27 cellular contexts compared by ENCODE assay signal in genomic region chr11:134971381-134971780, GRCh38.
DNase-seq lines count a peak whose midpoint lies in the region; ATAC-seq, FAIRE-seq and TF ChIP-seq lines count a peak whose summit lies in the region.
"Had no signal": no experiment of that assay in that cellular context is flagged by ENCODE, and none has a peak within 500 bp of the region (broad histone marks: within the 10 kb centered on the region; RNA-seq: fewer than 3 reads in every experiment).

No MANE protein-coding gene starts in this region.

- H3K4me2 ChIP-seq in H1 (ENCODE audit: insufficient read depth in 1 of 2, low read depth in 2 of 2, low read length in 2 of 2), result no peak overlapping the region
- H3K4me2 ChIP-seq: BLaER1 had no signal

- H3K14ac ChIP-seq in H1 (ENCODE audit: insufficient read length), result no peak overlapping the region

- no peak overlapping the region for H2BK120ac ChIP-seq in H1 (replicated peaks; ENCODE audit: low read depth, low read length)

- H3K27ac Mint-ChIP-seq in T-helper 17 cell, result peak overlapping the region; percentile 24
- H3K27ac Mint-ChIP-seq: CD14-positive monocyte; CD4-positive, alpha-beta memory T cell; CD4-positive, CD25-positive, alpha-beta regulatory T cell; CD8-positive, alpha-beta memory T cell had no signal

- POLR2A ChIA-PET in H1 (lab: Charles Lee; ENCODE audit: partially characterized antibody), result no interaction called here

- no peak overlapping the region for H3K23ac ChIP-seq in H1 (ENCODE audit: insufficient read length)

- H3K79me2 ChIP-seq in H1 (ENCODE audit: control insufficient read depth in 1 of 2, insufficient read depth in 2 of 2, low read length in 2 of 2), result no peaks in the 10 kb centered on the region

- H2BK20ac ChIP-seq in H1 (ENCODE audit: low read length), result no peak overlapping the region

- FAIRE-seq in H1 (lab: Jason Lieb, UNC), result no peak
- FAIRE-seq: A204.1, GM12878, GM12892, GM18507 had no signal

- H2AK5ac ChIP-seq in H1 (ENCODE audit: low read depth, low read length), result no peak overlapping the region

- no peak overlapping the region for H3K4me3 Mint-ChIP-seq in T-helper 17 cell
- H3K4me3 Mint-ChIP-seq: CD14-positive monocyte; CD4-positive, alpha-beta memory T cell; CD4-positive, CD25-positive, alpha-beta regulatory T cell; CD8-positive, alpha-beta memory T cell had no signal

- H3K36me3 ChIP-seq in H1 (ENCODE audit: control insufficient read depth in 2 of 4, insufficient read depth in 4 of 4, low read length in 3 of 4), result no peaks in the 10 kb centered on the region
- H3K36me3 ChIP-seq: BE2C, BLaER1 had no signal

- no peaks in the 10 kb centered on the region for H3K23me2 ChIP-seq in H1 (ENCODE audit: low read depth, low read length)

- H3K27me3 Mint-ChIP-seq in T-helper 17 cell, result peaks cover 25% of the 10 kb centered on the region
- H3K27me3 Mint-ChIP-seq: CD4-positive, CD25-positive, alpha-beta regulatory T cell had no signal

- no peak overlapping the region for H4K8ac ChIP-seq in H1 (ENCODE audit: extremely low read depth, insufficient read depth, low read length)

- H3K36me3 Mint-ChIP-seq in T-helper 17 cell (ENCODE audit: low read depth), result no peaks in the 10 kb centered on the region
- H3K36me3 Mint-ChIP-seq: CD14-positive monocyte; CD4-positive, alpha-beta memory T cell; CD4-positive, CD25-positive, alpha-beta regulatory T cell; CD8-positive, alpha-beta memory T cell had no signal

- no peaks in the 10 kb centered on the region for H3K27me3 ChIP-seq in H1 (replicated peaks in 1 of 4; ENCODE audit: control insufficient read depth in 3 of 4, extremely low read depth in 1 of 4, insufficient read depth in 3 of 4, low read length in 3 of 4)
- H3K27me3 ChIP-seq: BE2C, BLaER1 had no signal

- H4K5ac ChIP-seq in H1 (ENCODE audit: insufficient read length, low read depth, low read length), result no peak overlapping the region

- H2BK15ac ChIP-seq in H1 (ENCODE audit: low read length), result no peak overlapping the region

- H2AFZ ChIP-seq in H1 (ENCODE audit: low read length), result peak overlapping the region; percentile 44; the same call in 1 of the 2 replicates

- TF ChIP-seq POLR2A in H1 (IDR thresholded peaks at IDR 0.05; ENCODE audit: control extremely low read depth in 1 of 2, low read depth in 2 of 2, low read length in 2 of 2), result no peak

- TF ChIP-seq EP300 in H1 (IDR thresholded peaks at IDR 0.05; ENCODE audit: borderline replicate concordance in 1 of 2, low read depth in 2 of 2, low read length in 2 of 2), result no peak

- H4K20me1 ChIP-seq in H1 (replicated peaks in 1 of 2; ENCODE audit: control insufficient read depth in 1 of 2, insufficient read depth in 2 of 2, low read length in 2 of 2), result no peaks in the 10 kb centered on the region
- H4K20me1 ChIP-seq: BLaER1 had no signal

- no peak overlapping the region for H4K91ac ChIP-seq in H1 (replicated peaks; ENCODE audit: insufficient read length, low read length)

- no peak overlapping the region for H3K9ac ChIP-seq in H1 (replicated peaks in 1 of 4; ENCODE audit: extremely low read depth in 1 of 4, low read depth in 3 of 4, low read length in 3 of 4)
- H3K9ac ChIP-seq: BLaER1 had no signal

- ATAC-seq in T-helper 17 cell, result no peak
- ATAC-seq: GM12878 had no signal

- no peak for DNase-seq in T-helper 17 cell
- DNase-seq in H1 (ENCODE audit: low read depth in 1 of 2, low spot score in 2 of 2), result peak in 1 of 2 experiments; percentile 26
- DNase-seq in islet precursor cell, result peak; percentile 12
- no peak for DNase-seq in NCI-H82 treated with DMSO at 0.1 percent for 48 hours (lab: John Stamatoyannopoulos, UW; ENCODE audit: unreplicated experiment)
- no peak for DNase-seq in NK-92 treated with Interleukin-12 subunit alpha and Interleukin-12 subunit beta, amount 100 ng/mL, for 24 hours (lab: John Stamatoyannopoulos, UW)
- DNase-seq in HK-2 (ENCODE audit: unreplicated experiment), result no peak
- DNase-seq: 8988T; ACHN; BE2C; C1 segment of cervical spinal cord; CD4-positive, alpha-beta memory T cell; CD4-positive, CD25-positive, alpha-beta regulatory T cell; CD8-positive, alpha-beta memory T cell; COR-L47; DMS 273 treated with DMSO at 0.1 percent for 48 hours; DMS153; DMS53; DMS79; DND-41; EL; GDM1 had no signal

- no peak overlapping the region for H2BK12ac ChIP-seq in H1 (ENCODE audit: low read depth, low read length)

- TF ChIP-seq CTCF in H1 (IDR thresholded peaks at IDR 0.05; ENCODE audit: control extremely low read depth in 1 of 3, insufficient read depth in 1 of 3, low read depth in 1 of 3, low read length in 3 of 3), result no peak

- H3K9me3 ChIP-seq in T-helper 17 cell (ENCODE audit: control insufficient read depth, low read length, poor library complexity, severe bottlenecking) (no peaks in the 10 kb centered on the region), H1 (ENCODE audit: insufficient read depth in 2 of 2, low read depth in 1 of 2, low read length in 1 of 2) (no peaks in the 10 kb centered on the region)
- H3K9me3 ChIP-seq: BE2C, BLaER1 had no signal

- no peak overlapping the region for H3K4ac ChIP-seq in H1 (replicated peaks; ENCODE audit: insufficient read length, low read depth, low read length)

- H3K4me1 ChIP-seq in H1 (replicated peaks in 1 of 4; ENCODE audit: control insufficient read depth in 3 of 4, insufficient read depth in 4 of 4, low read length in 3 of 4), result peaks cover 0 to 2% (median 0%) of the 10 kb centered on the region in 4 experiments; a peak in 2 of 7 replicates
- H3K4me1 ChIP-seq: BE2C, BLaER1 had no signal

- CTCF ChIA-PET in H1 (lab: Charles Lee; ENCODE audit: partially characterized antibody), result interaction anchor here (1.0 kb wide), 1 partner anchor 33 kb away, joined by 3 read pairs; no protein-coding TSS in a partner anchor

- H2BK5ac ChIP-seq in H1 (ENCODE audit: low read depth, low read length), result no peak overlapping the region

- no peaks in the 10 kb centered on the region for H3K4me1 Mint-ChIP-seq in T-helper 17 cell
- H3K4me1 Mint-ChIP-seq: CD14-positive monocyte; CD4-positive, alpha-beta memory T cell; CD4-positive, CD25-positive, alpha-beta regulatory T cell; CD8-positive, alpha-beta memory T cell had no signal

- no peak overlapping the region for H3K27ac ChIP-seq in H1 (ENCODE audit: low read depth, low read length)
- H3K27ac ChIP-seq: BLaER1 had no signal

- TF ChIP-seq RAD21 in H1 (IDR thresholded peaks at IDR 0.05 in 1 of 2, conservative IDR thresholded peaks at IDR 0.05 in 1 of 2; ENCODE audit: low read depth in 2 of 2, low read length in 2 of 2), result no peak

- H3K79me1 ChIP-seq in H1 (ENCODE audit: low read depth, low read length), result no peaks in the 10 kb centered on the region

- WGBS in H1 (ENCODE audit: extremely low coverage in 1 of 2, insufficient coverage in 1 of 2, insufficient read length in 1 of 2, insufficient replicate concordance in 2 of 2, low coverage in 1 of 2, low lambda C conversion rate in 2 of 2, missing lambda C conversion rate in 1 of 2), 2 experiments, result 94% methylated on average over 8 of the region's 8 CpGs; no CpG with 5 or more reads in 1 of the 2 experiments

- H3K18ac ChIP-seq in H1 (ENCODE audit: extremely low read depth, low read length), result no peak overlapping the region

- H3K4me3 ChIP-seq in H1 (ENCODE audit: extremely low read depth in 1 of 4, insufficient read depth in 2 of 4, low read depth in 3 of 4, low read length in 4 of 4), result no peak overlapping the region
- H3K4me3 ChIP-seq: BLaER1, GM12878 had no signal

- no peak overlapping the region for H3K56ac ChIP-seq in H1 (replicated peaks; ENCODE audit: insufficient read length, low read depth, low read length)

TF ChIP-seq in H1, 55 proteins besides CTCF, POLR2A, EP300 and RAD21 (continues in another document):
- no peak for TF ChIP-seq JUN (IDR thresholded peaks at IDR 0.05; ENCODE audit: low read depth, low read length)
- TF ChIP-seq KDM5A (IDR thresholded peaks at IDR 0.05; ENCODE audit: low read length), result no peak
- TF ChIP-seq MAFK (IDR thresholded peaks at IDR 0.05; ENCODE audit: low read depth, low read length), result no peak
- no peak for TF ChIP-seq TCF12 (IDR thresholded peaks at IDR 0.05; ENCODE audit: low read depth, low read length)
- no peak for TF ChIP-seq KDM4A (IDR thresholded peaks at IDR 0.05; ENCODE audit: low read depth, low read length, severe bottlenecking)
- no peak for TF ChIP-seq CEBPB (IDR thresholded peaks at IDR 0.05; ENCODE audit: low read depth, low read length)
- no peak for TF ChIP-seq SP1 (IDR thresholded peaks at IDR 0.05; ENCODE audit: low read depth, low read length)
- TF ChIP-seq RFX5 (IDR thresholded peaks at IDR 0.05; ENCODE audit: borderline replicate concordance, low read depth, low read length), result no peak
- TF ChIP-seq TEAD4 (IDR thresholded peaks at IDR 0.05; ENCODE audit: low read depth, low read length), result no peak
- no peak for TF ChIP-seq MAX (IDR thresholded peaks at IDR 0.05)
- no peak for TF ChIP-seq E2F6 (IDR thresholded peaks at IDR 0.05)
- TF ChIP-seq SIN3A (conservative IDR thresholded peaks at IDR 0.05 in 1 of 2, IDR thresholded peaks at IDR 0.05 in 1 of 2; ENCODE audit: low read depth in 1 of 2, low read length in 2 of 2), result no peak
- no peak for TF ChIP-seq SP2 (IDR thresholded peaks at IDR 0.05; ENCODE audit: low read length)
- TF ChIP-seq BCL11A (IDR thresholded peaks at IDR 0.05; ENCODE audit: low read depth in 2 of 2, low read length in 2 of 2), result no peak
- TF ChIP-seq CTBP2 (IDR thresholded peaks at IDR 0.05; ENCODE audit: borderline replicate concordance, insufficient read depth, insufficient read length, low read length), result no peak
- TF ChIP-seq, protein P1, sequence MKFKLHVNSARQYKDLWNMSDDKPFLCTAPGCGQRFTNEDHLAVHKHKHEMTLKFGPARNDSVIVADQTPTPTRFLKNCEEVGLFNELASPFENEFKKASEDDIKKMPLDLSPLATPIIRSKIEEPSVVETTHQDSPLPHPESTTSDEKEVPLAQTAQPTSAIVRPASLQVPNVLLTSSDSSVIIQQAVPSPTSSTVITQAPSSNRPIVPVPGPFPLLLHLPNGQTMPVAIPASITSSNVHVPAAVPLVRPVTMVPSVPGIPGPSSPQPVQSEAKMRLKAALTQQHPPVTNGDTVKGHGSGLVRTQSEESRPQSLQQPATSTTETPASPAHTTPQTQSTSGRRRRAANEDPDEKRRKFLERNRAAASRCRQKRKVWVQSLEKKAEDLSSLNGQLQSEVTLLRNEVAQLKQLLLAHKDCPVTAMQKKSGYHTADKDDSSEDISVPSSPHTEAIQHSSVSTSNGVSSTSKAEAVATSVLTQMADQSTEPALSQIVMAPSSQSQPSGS (IDR thresholded peaks at IDR 0.05; ENCODE audit: low read length), result no peak
